7 cellular contexts compared by ENCODE assay signal in genomic region chr7:32998363-32999171, GRCh38. TPM values are rescaled to one million over a fixed set of nuclear protein-coding genes. Genes with fewer than 3 reads are reported as not detected.
DNase-seq lines count a peak whose midpoint lies in the region; ATAC-seq and TF ChIP-seq lines count a peak whose summit lies in the region.
"Not testable (repeated sequence)": the region's sequence is repeated elsewhere in the genome, so short reads cannot be mapped to it uniquely, and the experiment has no call there.

No MANE protein-coding gene starts in this region.

- H3K36me3 ChIP-seq in SK-N-SH (replicated peaks in 1 of 2; ENCODE audit: control insufficient read depth in 1 of 2, insufficient read depth in 2 of 2, low read length in 1 of 2) = not testable (repeated sequence)

- TF ChIP-seq CTCF in SK-N-SH (IDR thresholded peaks at IDR 0.05); omental fat pad (IDR thresholded peaks at IDR 0.05): not testable (repeated sequence)

- H3K4me3 ChIP-seq in SK-N-SH (ENCODE audit: low read depth in 2 of 2, low read length in 1 of 2); right cardiac atrium (ENCODE audit: low read length): not testable (repeated sequence)

- ATAC-seq in HG02759 (IDR thresholded peaks at IDR 0.05; ENCODE audit: unreplicated experiment) (peak; percentile 74), right cardiac atrium (peak; percentile 94 to 95), omental fat pad (ENCODE audit: low FRiP score) (peak; percentile 84)
- peak; percentile 49 for ATAC-seq in central memory CD8-positive, alpha-beta T cell (replicated peaks; ENCODE audit: extremely low read depth, poor library complexity, severe bottlenecking)

- H3K27ac Mint-ChIP-seq in central memory CD8-positive, alpha-beta T cell (ENCODE audit: low read depth) = not testable (repeated sequence)

- H3K4me2 ChIP-seq in SK-N-SH = not testable (repeated sequence)

- intact Hi-C loops in right cardiac atrium (cut with DNase I) = not testable (repeated sequence)

- H3K4me1 Mint-ChIP-seq in central memory CD8-positive, alpha-beta T cell = not testable (repeated sequence)

- not testable (repeated sequence) for H3F3A ChIP-seq in SK-N-SH (replicated peaks; ENCODE audit: insufficient read depth)

- peaks cover 11 to 12% of the 10 kb centered on the region in 2 experiments; a peak in 3 of 4 replicates for H3K4me1 ChIP-seq in SK-N-SH (ENCODE audit: control insufficient read depth in 1 of 2, insufficient read depth in 2 of 2, low read depth in 1 of 2, low read length in 1 of 2)
- not testable (repeated sequence) for H3K4me1 ChIP-seq in right cardiac atrium (ENCODE audit: control insufficient read depth, insufficient read depth, low read length)

- TF ChIP-seq RAD21 in SK-N-SH (IDR thresholded peaks at IDR 0.05; ENCODE audit: low read length) = not testable (repeated sequence)

- not testable (repeated sequence) for TF ChIP-seq EP300 in SK-N-SH (IDR thresholded peaks at IDR 0.05; ENCODE audit: borderline replicate concordance in 1 of 2, low read depth in 1 of 2, low read length in 1 of 2)

- not testable (repeated sequence) for H3K9me2 ChIP-seq in SK-N-SH

- not testable (repeated sequence) for H3K36me3 Mint-ChIP-seq in central memory CD8-positive, alpha-beta T cell (ENCODE audit: insufficient read depth)

- H3K79me2 ChIP-seq in SK-N-SH (ENCODE audit: insufficient read depth) = not testable (repeated sequence)

- H3K9ac ChIP-seq in SK-N-SH = not testable (repeated sequence)

- not testable (repeated sequence) for H3K9me3 ChIP-seq in SK-N-SH; right cardiac atrium (ENCODE audit: control insufficient read depth, low read length)

- peaks cover 25% of the 10 kb centered on the region for H3K27me3 Mint-ChIP-seq in central memory CD8-positive, alpha-beta T cell

- peak; percentile 61 for DNase-seq in GM04503 (ENCODE audit: low read depth)
- peak; percentile 2 for DNase-seq in NCI-H1436 (lab: John Stamatoyannopoulos, UW)
- not testable (repeated sequence) for DNase-seq in SK-N-SH; central memory CD8-positive, alpha-beta T cell (ENCODE audit: low spot score in 2 of 2); omental fat pad (ENCODE audit: low spot score)
- peak; percentile 50 to 75 (median 67) for DNase-seq in right cardiac atrium

- CTCF ChIA-PET in SK-N-SH (lab: Yijun Ruan, JAX) = not testable (repeated sequence)

- not testable (repeated sequence) for H3K9me3 Mint-ChIP-seq in central memory CD8-positive, alpha-beta T cell

- not testable (repeated sequence) for H3K4me3 Mint-ChIP-seq in central memory CD8-positive, alpha-beta T cell

- not testable (repeated sequence) for H2AFZ ChIP-seq in SK-N-SH (ENCODE audit: low read depth)

- WGBS in SK-N-SH (ENCODE audit: low lambda C conversion rate) = 71% methylated on average over 11 of the region's 14 CpGs
- 14% methylated on average over 14 of the region's 14 CpGs for WGBS in right cardiac atrium

- H3K27ac ChIP-seq in SK-N-SH (ENCODE audit: low read depth in 2 of 2, low read length in 1 of 2) (peak overlapping the region in 1 of 2 experiments; percentile 69; a peak in 2 of 4 replicates), right cardiac atrium (ENCODE audit: low read length) (peak overlapping the region; percentile 80)

- H3K27me3 ChIP-seq in SK-N-SH (ENCODE audit: insufficient read depth); right cardiac atrium (ENCODE audit: control insufficient read depth, insufficient read depth): not testable (repeated sequence)

- POLR2A ChIA-PET in SK-N-SH (lab: Yijun Ruan, JAX) = not testable (repeated sequence)

- not testable (repeated sequence) for H4K20me1 ChIP-seq in SK-N-SH (ENCODE audit: insufficient read depth)

TF ChIP-seq in SK-N-SH, 30 proteins besides CTCF, POLR2A, EP300 and RAD21:
- TF ChIP-seq, protein P1, sequence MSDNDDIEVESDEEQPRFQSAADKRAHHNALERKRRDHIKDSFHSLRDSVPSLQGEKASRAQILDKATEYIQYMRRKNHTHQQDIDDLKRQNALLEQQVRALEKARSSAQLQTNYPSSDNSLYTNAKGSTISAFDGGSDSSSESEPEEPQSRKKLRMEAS (IDR thresholded peaks at IDR 0.05; ENCODE audit: low read depth) = peak; percentile 56; the same call in 1 of the 2 replicates

RNA-seq across cellular contexts. Expression of gene FKBP9, which starts 41.3 kb away (rescaled TPM):
- 211 and 219 TPM in 2 replicates for polyA plus RNA-seq in SK-N-SH (2012; rRNA removed)
- 262 TPM in 2 replicates for polyA plus RNA-seq in SK-N-SH (2012; cell fraction: cytosol; rRNA removed)
- 143 and 147 TPM in 2 replicates for polyA plus RNA-seq in SK-N-SH (2012; cell fraction: nucleus; rRNA removed)
- 100 to 1,000 TPM; 115 to 121 (median 117) TPM for total RNA-seq in right cardiac atrium
- 65.6 TPM for polyA plus RNA-seq in right cardiac atrium
- total RNA-seq in omental fat pad = 100 to 1,000 TPM in 1 of 4 donors, 10 to 100 TPM in 3; 86.0 to 269 (median 91.3) TPM
